ENCODE assay signal across 8 cellular contexts in genomic region chr19:40464059-40465024, GRCh38. TPM values are rescaled to one million over a fixed set of nuclear protein-coding genes. Genes with fewer than 3 reads are reported as not detected.
A peak's percentile ranks its signal among the peaks of the same experiment; 100 is the strongest.
DNase-seq lines count a peak whose midpoint lies in the region; ATAC-seq and TF ChIP-seq lines count a peak whose summit lies in the region.

No MANE protein-coding gene starts in this region.

- ATAC-seq in DND-41 (ENCODE audit: insufficient read depth, low read depth) (no peak), GM18907 (IDR thresholded peaks at IDR 0.05; ENCODE audit: unreplicated experiment) (no peak)

- TF ChIP-seq CTCF in DND-41 (IDR thresholded peaks at IDR 0.05; ENCODE audit: borderline replicate concordance, extremely low read depth, low read length, poor library complexity, severe bottlenecking): peak; percentile 80

- DNase-seq in DND-41: peak; percentile 77
- DNase-seq in MG63: peak; percentile 88
- peak; percentile 77 to 93 for DNase-seq in SJSA1 (ENCODE audit: low read depth in 1 of 2, low spot score in 2 of 2)
- peak; percentile 76 for DNase-seq in activated naive CD4-positive, alpha-beta T cell treated with anti-CD3 and anti-CD28 coated beads, Interleukin-2, amount 50 U/mL, for 16 hours
- DNase-seq in germinal center (ENCODE audit: low spot score): peak; percentile 49
- peak; percentile 71 for DNase-seq in occipital lobe (lab: John Stamatoyannopoulos, UW)

- H3K4me1 ChIP-seq in DND-41 (ENCODE audit: insufficient read depth, low read length): peaks cover 20% of the 10 kb centered on the region
- peaks cover 26% of the 10 kb centered on the region for H3K4me1 ChIP-seq in SJSA1 (replicated peaks)

- H3K4me3 ChIP-seq in DND-41 (ENCODE audit: low read depth in 1 of 2, low read length in 2 of 2) (peak overlapping the region in 1 of 2 experiments; percentile 78; a peak in 2 of 4 replicates), MG63 (peak overlapping the region; percentile 71), SJSA1 (peak overlapping the region; percentile 52)

- H3K9me3 ChIP-seq in DND-41 (ENCODE audit: insufficient read depth, low read length, severe bottlenecking) (no peaks in the 10 kb centered on the region), MG63 (no peaks in the 10 kb centered on the region), SJSA1 (replicated peaks) (no peaks in the 10 kb centered on the region)

- peaks cover 5% of the 10 kb centered on the region; the same call in 1 of the 2 replicates for H4K20me1 ChIP-seq in DND-41 (ENCODE audit: insufficient read depth, low read length)

- H3K9ac ChIP-seq in DND-41 (ENCODE audit: low read depth, low read length): peak overlapping the region; percentile 72

- H3K27me3 ChIP-seq in DND-41 (ENCODE audit: insufficient read depth, low read length, poor library complexity) (no peaks in the 10 kb centered on the region), MG63 (no peaks in the 10 kb centered on the region), SJSA1 (replicated peaks) (peaks cover 13% of the 10 kb centered on the region)

- H3K27ac ChIP-seq in DND-41 (ENCODE audit: low read length): peak overlapping the region; percentile 41
- H3K27ac ChIP-seq in SJSA1: peak overlapping the region; percentile 36
- peak overlapping the region; percentile 77 for H3K27ac ChIP-seq in temporal lobe (ENCODE audit: low read depth, low read length)

- peak overlapping the region; percentile 79 for H2AFZ ChIP-seq in DND-41 (ENCODE audit: low read depth, low read length)

- H3K36me3 ChIP-seq in DND-41 (ENCODE audit: insufficient read depth, low read length): no peaks in the 10 kb centered on the region
- no peaks in the 10 kb centered on the region; the same call in 1 of the 2 replicates for H3K36me3 ChIP-seq in MG63
- no peaks in the 10 kb centered on the region for H3K36me3 ChIP-seq in SJSA1

- no peaks in the 10 kb centered on the region for H3K79me2 ChIP-seq in DND-41 (ENCODE audit: insufficient read depth, low read length)

- peak overlapping the region; percentile 98 for H3K4me2 ChIP-seq in DND-41 (ENCODE audit: insufficient read depth, low read length)

RNA-seq across cellular contexts. Expression of gene BLVRB, which starts 1.2 kb away (rescaled TPM):
- total RNA-seq in MG63 (2014; rRNA removed; shearing (Covaris generic); ENCODE audit: low replicate concordance): 140 and 179 TPM in 2 replicates
- 106 and 116 TPM in 2 replicates for total RNA-seq in SJSA1 (2014; rRNA removed; shearing (Covaris generic))
- total RNA-seq in occipital lobe: 16.5 TPM
- 17.5 TPM for total RNA-seq in temporal lobe

RNA-seq across cellular contexts. Expression of gene SPTBN4, which starts 2.5 kb away (rescaled TPM):
- total RNA-seq in MG63 (2014; rRNA removed; shearing (Covaris generic); ENCODE audit: low replicate concordance): 0.16 and 3.0 TPM in 2 replicates
- 0.61 TPM in 1 of 2 replicates, not detected in the other for total RNA-seq in SJSA1 (2014; rRNA removed; shearing (Covaris generic))
- 27.5 TPM for total RNA-seq in occipital lobe
- 25.6 TPM for total RNA-seq in temporal lobe

RNA-seq across cellular contexts. Expression of gene SERTAD3, which starts 20.2 kb away (rescaled TPM):
- 15.9 and 38.3 TPM in 2 replicates for total RNA-seq in MG63 (2014; rRNA removed; shearing (Covaris generic); ENCODE audit: low replicate concordance)
- total RNA-seq in SJSA1 (2014; rRNA removed; shearing (Covaris generic)): 16.1 and 16.3 TPM in 2 replicates
- total RNA-seq in occipital lobe (9.8 TPM), temporal lobe (3.4 TPM)

RNA-seq across cellular contexts. Expression of gene SERTAD1, which starts 38.5 kb away (rescaled TPM):
- total RNA-seq in MG63 (2014; rRNA removed; shearing (Covaris generic); ENCODE audit: low replicate concordance): 19.1 and 35.3 TPM in 2 replicates
- 25.7 and 38.1 TPM in 2 replicates for total RNA-seq in SJSA1 (2014; rRNA removed; shearing (Covaris generic))
- 2.8 TPM for total RNA-seq in occipital lobe
- 0.98 TPM for total RNA-seq in temporal lobe

RNA-seq across cellular contexts. Expression of gene PRX, which starts 51.2 kb away (rescaled TPM):
- total RNA-seq in MG63 (2014; rRNA removed; shearing (Covaris generic); ENCODE audit: low replicate concordance): 5.6 and 6.3 TPM in 2 replicates
- 0.88 and 2.4 TPM in 2 replicates for total RNA-seq in SJSA1 (2014; rRNA removed; shearing (Covaris generic))
- total RNA-seq in occipital lobe (2.5 TPM), temporal lobe (2.5 TPM)
